ENCODE assay signal across 9 cellular contexts in the genomic region with DNA sequence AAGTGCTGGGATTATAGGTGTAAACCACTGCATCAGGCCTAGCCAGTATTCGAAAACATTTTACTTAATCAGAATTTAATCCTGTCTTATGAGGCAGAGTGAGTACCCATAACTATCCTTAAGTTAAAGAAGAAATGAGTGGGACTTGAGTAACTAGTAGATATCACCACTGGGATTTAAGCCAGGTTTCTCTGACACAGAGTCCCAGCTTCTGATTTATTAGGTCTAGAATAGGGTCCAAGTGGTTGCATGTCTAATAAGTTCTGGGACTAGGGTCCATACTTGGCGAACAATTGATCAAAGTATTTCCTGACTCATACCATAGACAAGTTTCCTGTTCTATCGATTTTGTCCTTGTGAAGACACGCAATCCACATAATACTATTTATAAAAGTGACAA. TPM values are rescaled to one million over a fixed set of nuclear protein-coding genes. Genes with fewer than 3 reads are reported as not detected.
"Had no signal": no experiment of that assay in that cellular context is flagged by ENCODE, and none has a peak within 500 bp of the region (broad histone marks: within the 10 kb centered on the region; RNA-seq: fewer than 3 reads in every experiment).

No MANE protein-coding gene starts in this region.

- ATAC-seq: GM12878 had no signal

- FAIRE-seq: G401.6, GM12878, GM12891, GM12892, GM18507, GM19239 had no signal

- H3K4me3 ChIP-seq: GM12878 had no signal

- DNase-seq: GDM1, GF-D8 had no signal

RNA-seq across cellular contexts. Expression of a gene that starts 18.9 kb away (rescaled TPM):
- total RNA-seq: G401 had no signal
